In the genomic region with DNA sequence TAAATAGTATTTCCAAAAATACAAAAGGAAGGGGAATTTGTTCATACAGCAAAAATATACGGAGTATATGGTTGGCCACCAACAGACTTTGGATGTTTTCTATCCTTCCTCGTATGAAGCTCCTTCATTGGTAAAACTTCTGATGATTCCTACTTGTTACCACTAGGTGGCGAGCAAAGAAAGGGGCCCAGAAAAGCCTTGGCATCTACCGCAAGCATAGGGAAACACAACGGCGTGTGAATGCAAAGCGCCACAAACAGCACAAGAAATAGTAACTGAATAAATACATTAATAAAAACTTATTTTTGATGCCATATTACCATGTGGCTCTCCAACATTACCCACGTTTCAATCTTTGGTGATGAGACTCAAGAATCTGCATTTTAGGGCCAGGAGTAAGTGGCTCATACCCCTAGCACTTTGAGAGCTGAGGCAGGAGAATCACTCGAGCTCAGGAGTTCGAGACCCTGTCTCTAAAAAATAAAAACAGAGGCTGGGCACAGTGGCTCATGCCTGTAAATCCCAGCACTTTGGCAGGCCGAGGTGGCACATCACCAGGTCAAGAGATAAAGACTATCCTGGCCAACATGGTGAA, we compare ENCODE assay signal across 8 cellular contexts. TPM values are rescaled to one million over a fixed set of nuclear protein-coding genes. Genes with fewer than 3 reads are reported as not detected.
DNase-seq lines count a peak whose midpoint lies in the region; ATAC-seq and TF ChIP-seq lines count a peak whose summit lies in the region.

No MANE protein-coding gene starts in this region.

- no peak for ATAC-seq in GM21619 (IDR thresholded peaks at IDR 0.05; ENCODE audit: unreplicated experiment)

- TF ChIP-seq CTCF in epithelial cell of esophagus (IDR thresholded peaks at IDR 0.05; ENCODE audit: insufficient read depth, low read depth, low read length, missing control alignments) (peak; percentile 94), stomach (IDR thresholded peaks at IDR 0.05) (peak in 5 of 7 experiments; percentile 68 to 88 (median 83))

- no peak for TF ChIP-seq POLR2A in stomach (IDR thresholded peaks at IDR 0.05)

- peak overlapping the region in 3 of 5 donors; percentile 30 to 65 (median 65) for H3K27ac ChIP-seq in stomach

- no peaks in the 10 kb centered on the region for H3K27me3 ChIP-seq in stomach

- DNase-seq in COLO668 (lab: John Stamatoyannopoulos, UW; ENCODE audit: unreplicated experiment), result peak; percentile 23
- peak in 59 of 76 experiments; percentile 3 to 76 (median 38) for DNase-seq in HUDEP-2 (lab: John Stamatoyannopoulos, UW; ENCODE audit: unreplicated experiment in 76 of 76)
- DNase-seq in NOMO-1 treated with DMSO at 0.1 percent for 48 hours (lab: John Stamatoyannopoulos, UW; ENCODE audit: unreplicated experiment), result peak; percentile 80
- DNase-seq in activated CD8-positive, alpha-beta memory T cell treated with anti-CD3 and anti-CD28 coated beads, Interleukin-2, amount 50 U/mL, for 4 hours, result peak; percentile 49
- DNase-seq in epithelial cell of esophagus (ENCODE audit: low read depth), result peak; percentile 82
- DNase-seq in middle frontal gyrus (ENCODE audit: extremely low spot score, low spot score), result peak; percentile 56
- peak; percentile 63 for DNase-seq in stomach

- no peaks in the 10 kb centered on the region for H3K9me3 ChIP-seq in stomach

- WGBS in stomach, 5 donors, result 9 to 15% (median 10%) methylated on average over 11 of the region's 11 CpGs

- H3K4me3 ChIP-seq in epithelial cell of esophagus (ENCODE audit: low read length) (no peak overlapping the region), stomach (no peak overlapping the region)

- H3K36me3 ChIP-seq in stomach, result peaks cover 12 to 41% (median 29%) of the 10 kb centered on the region in 4 donors

- TF ChIP-seq EP300 in stomach (IDR thresholded peaks at IDR 0.05), result no peak

- peaks cover 43 to 98% (median 72%) of the 10 kb centered on the region in 4 donors for H3K4me1 ChIP-seq in stomach

- intact Hi-C loops in stomach (cut with DNase I; ENCODE audit: low total_unique reads), result loop anchor here (10.0 kb wide), 1 partner anchor 149 kb away; the partner anchor contains the start of gene INPP5K

RNA-seq across cellular contexts. Expression of gene YWHAE, which starts 34.5 kb away (rescaled TPM):
- total RNA-seq in stomach, result 1,000 to 10,000 TPM in 2 of 5 donors, 100 to 1,000 TPM in 3; 335 to 1,151 (median 362) TPM
- 100 to 1,000 TPM; 219 to 323 (median 254) TPM for polyA plus RNA-seq in stomach

Comparison
In these comparisons a context has a peak if more than half of its experiments do, and no peak if none do; other contexts are left out.
1. DNase-seq: peak in every context shown above with its lines; median percentile 82 in epithelial cell of esophagus; 80 in NOMO-1 treated with DMSO at 0.1 percent for 48 hours; 63 in stomach; 56 in middle frontal gyrus; 49 in activated CD8-positive, alpha-beta memory T cell treated with anti-CD3 and anti-CD28 coated beads, Interleukin-2, amount 50 U/mL, for 4 hours; 38 in HUDEP-2; 23 in COLO668.